Comparison of ENCODE assay signal across 1 cellular context in the genomic region with DNA sequence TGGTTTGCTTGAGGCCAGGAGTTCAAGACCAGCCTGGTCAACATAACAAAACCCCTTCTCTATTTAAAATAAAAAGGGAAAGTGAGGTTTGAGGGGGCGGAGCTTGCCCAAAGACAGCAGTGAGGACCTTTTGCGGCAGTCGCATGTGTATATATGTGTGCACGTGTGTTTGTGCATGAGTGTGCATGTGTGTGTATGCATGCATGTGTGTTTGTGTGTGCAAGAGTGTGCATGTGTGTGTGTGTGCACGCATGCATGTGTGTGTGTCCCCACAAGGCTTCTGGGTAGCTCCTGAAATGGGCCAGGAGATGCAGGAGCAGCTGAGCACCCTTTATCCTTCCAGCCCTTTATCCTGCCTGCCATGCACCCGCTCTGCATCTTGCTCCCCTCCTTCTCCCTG.
TF ChIP-seq lines count a peak whose summit lies in the region.

No MANE protein-coding gene starts in this region.

TF ChIP-seq in GM23338, 12 proteins besides CTCF, POLR2A, EP300 and RAD21:
- TF ChIP-seq NANOG (IDR thresholded peaks at IDR 0.05; ENCODE audit: borderline replicate concordance) = no peak
- TF ChIP-seq, protein P1, sequence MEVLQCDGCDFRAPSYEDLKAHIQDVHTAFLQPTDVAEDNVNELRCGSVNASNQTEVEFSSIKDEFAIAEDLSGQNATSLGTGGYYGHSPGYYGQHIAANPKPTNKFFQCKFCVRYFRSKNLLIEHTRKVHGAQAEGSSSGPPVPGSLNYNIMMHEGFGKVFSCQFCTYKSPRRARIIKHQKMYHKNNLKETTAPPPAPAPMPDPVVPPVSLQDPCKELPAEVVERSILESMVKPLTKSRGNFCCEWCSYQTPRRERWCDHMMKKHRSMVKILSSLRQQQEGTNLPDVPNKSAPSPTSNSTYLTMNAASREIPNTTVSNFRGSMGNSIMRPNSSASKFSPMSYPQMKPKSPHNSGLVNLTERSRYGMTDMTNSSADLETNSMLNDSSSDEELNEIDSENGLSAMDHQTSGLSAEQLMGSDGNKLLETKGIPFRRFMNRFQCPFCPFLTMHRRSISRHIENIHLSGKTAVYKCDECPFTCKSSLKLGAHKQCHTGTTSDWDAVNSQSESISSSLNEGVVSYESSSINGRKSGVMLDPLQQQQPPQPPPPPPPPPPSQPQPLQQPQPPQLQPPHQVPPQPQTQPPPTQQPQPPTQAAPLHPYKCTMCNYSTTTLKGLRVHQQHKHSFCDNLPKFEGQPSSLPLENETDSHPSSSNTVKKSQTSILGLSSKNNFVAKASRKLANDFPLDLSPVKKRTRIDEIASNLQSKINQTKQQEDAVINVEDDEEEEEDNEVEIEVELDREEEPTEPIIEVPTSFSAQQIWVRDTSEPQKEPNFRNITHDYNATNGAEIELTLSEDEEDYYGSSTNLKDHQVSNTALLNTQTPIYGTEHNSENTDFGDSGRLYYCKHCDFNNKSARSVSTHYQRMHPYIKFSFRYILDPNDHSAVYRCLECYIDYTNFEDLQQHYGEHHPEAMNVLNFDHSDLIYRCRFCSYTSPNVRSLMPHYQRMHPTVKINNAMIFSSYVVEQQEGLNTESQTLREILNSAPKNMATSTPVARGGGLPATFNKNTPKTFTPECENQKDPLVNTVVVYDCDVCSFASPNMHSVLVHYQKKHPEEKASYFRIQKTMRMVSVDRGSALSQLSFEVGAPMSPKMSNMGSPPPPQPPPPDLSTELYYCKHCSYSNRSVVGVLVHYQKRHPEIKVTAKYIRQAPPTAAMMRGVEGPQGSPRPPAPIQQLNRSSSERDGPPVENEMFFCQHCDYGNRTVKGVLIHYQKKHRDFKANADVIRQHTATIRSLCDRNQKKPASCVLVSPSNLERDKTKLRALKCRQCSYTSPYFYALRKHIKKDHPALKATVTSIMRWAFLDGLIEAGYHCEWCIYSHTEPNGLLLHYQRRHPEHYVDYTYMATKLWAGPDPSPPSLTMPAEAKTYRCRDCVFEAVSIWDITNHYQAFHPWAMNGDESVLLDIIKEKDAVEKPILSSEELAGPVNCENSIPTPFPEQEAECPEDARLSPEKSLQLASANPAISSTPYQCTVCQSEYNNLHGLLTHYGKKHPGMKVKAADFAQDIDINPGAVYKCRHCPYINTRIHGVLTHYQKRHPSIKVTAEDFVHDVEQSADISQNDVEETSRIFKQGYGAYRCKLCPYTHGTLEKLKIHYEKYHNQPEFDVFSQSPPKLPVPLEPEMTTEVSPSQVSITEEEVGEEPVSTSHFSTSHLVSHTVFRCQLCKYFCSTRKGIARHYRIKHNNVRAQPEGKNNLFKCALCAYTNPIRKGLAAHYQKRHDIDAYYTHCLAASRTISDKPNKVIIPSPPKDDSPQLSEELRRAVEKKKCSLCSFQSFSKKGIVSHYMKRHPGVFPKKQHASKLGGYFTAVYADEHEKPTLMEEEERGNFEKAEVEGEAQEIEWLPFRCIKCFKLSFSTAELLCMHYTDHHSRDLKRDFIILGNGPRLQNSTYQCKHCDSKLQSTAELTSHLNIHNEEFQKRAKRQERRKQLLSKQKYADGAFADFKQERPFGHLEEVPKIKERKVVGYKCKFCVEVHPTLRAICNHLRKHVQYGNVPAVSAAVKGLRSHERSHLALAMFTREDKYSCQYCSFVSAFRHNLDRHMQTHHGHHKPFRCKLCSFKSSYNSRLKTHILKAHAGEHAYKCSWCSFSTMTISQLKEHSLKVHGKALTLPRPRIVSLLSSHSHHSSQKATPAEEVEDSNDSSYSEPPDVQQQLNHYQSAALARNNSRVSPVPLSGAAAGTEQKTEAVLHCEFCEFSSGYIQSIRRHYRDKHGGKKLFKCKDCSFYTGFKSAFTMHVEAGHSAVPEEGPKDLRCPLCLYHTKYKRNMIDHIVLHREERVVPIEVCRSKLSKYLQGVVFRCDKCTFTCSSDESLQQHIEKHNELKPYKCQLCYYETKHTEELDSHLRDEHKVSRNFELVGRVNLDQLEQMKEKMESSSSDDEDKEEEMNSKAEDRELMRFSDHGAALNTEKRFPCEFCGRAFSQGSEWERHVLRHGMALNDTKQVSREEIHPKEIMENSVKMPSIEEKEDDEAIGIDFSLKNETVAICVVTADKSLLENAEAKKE (CRISPR knock-in tag; IDR thresholded peaks at IDR 0.05) = no peak
- TF ChIP-seq EZH2 (IDR thresholded peaks at IDR 0.05; ENCODE audit: low read depth, unreplicated experiment) = no peak
- TF ChIP-seq POLR2AphosphoS5 (IDR thresholded peaks at IDR 0.05; ENCODE audit: low read depth) = no peak
- TF ChIP-seq, protein P2, sequence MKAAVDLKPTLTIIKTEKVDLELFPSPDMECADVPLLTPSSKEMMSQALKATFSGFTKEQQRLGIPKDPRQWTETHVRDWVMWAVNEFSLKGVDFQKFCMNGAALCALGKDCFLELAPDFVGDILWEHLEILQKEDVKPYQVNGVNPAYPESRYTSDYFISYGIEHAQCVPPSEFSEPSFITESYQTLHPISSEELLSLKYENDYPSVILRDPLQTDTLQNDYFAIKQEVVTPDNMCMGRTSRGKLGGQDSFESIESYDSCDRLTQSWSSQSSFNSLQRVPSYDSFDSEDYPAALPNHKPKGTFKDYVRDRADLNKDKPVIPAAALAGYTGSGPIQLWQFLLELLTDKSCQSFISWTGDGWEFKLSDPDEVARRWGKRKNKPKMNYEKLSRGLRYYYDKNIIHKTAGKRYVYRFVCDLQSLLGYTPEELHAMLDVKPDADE (IDR thresholded peaks at IDR 0.05) = no peak
- TF ChIP-seq CREB1 (CRISPR knock-in tag; IDR thresholded peaks at IDR 0.05; ENCODE audit: low read depth) = no peak
- TF ChIP-seq, protein P3, sequence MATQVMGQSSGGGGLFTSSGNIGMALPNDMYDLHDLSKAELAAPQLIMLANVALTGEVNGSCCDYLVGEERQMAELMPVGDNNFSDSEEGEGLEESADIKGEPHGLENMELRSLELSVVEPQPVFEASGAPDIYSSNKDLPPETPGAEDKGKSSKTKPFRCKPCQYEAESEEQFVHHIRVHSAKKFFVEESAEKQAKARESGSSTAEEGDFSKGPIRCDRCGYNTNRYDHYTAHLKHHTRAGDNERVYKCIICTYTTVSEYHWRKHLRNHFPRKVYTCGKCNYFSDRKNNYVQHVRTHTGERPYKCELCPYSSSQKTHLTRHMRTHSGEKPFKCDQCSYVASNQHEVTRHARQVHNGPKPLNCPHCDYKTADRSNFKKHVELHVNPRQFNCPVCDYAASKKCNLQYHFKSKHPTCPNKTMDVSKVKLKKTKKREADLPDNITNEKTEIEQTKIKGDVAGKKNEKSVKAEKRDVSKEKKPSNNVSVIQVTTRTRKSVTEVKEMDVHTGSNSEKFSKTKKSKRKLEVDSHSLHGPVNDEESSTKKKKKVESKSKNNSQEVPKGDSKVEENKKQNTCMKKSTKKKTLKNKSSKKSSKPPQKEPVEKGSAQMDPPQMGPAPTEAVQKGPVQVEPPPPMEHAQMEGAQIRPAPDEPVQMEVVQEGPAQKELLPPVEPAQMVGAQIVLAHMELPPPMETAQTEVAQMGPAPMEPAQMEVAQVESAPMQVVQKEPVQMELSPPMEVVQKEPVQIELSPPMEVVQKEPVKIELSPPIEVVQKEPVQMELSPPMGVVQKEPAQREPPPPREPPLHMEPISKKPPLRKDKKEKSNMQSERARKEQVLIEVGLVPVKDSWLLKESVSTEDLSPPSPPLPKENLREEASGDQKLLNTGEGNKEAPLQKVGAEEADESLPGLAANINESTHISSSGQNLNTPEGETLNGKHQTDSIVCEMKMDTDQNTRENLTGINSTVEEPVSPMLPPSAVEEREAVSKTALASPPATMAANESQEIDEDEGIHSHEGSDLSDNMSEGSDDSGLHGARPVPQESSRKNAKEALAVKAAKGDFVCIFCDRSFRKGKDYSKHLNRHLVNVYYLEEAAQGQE (IDR thresholded peaks at IDR 0.05; ENCODE audit: unreplicated experiment) = no peak
- no peak for TF ChIP-seq EZH2phosphoT487 (IDR thresholded peaks at IDR 0.05; ENCODE audit: unreplicated experiment)
- TF ChIP-seq ZNF114 (CRISPR knock-in tag; IDR thresholded peaks at IDR 0.05) = no peak
- no peak for TF ChIP-seq STAT1 (IDR thresholded peaks at IDR 0.05; ENCODE audit: unreplicated experiment)
- no peak for TF ChIP-seq ZNF331 (CRISPR knock-in tag; IDR thresholded peaks at IDR 0.05; ENCODE audit: low read depth)
- no peak for TF ChIP-seq JUNB (IDR thresholded peaks at IDR 0.05; ENCODE audit: unreplicated experiment)
TF ChIP-seq in GM23338: peak in this region for 0.
